11 cellular contexts compared by ENCODE assay signal in the genomic region with DNA sequence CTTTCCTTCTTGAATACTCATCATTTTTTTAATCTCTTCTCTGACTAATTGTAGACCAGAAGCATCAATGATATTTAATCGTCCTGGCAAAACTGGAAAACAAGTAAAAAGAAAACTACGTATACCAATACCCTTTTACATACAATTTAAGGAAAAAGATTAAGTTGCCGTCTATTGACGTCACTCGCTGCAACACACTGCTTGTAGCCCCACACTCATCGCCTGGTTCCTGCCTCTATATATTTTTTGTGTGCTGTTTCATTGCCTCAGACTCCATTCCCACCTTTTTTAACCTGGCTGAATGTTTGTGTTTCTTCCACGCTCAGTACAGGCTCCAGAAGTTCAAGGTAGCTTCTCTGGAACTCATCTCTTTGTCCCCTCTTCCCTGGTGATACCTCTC.
"Had no signal": no experiment of that assay in that cellular context is flagged by ENCODE, and none has a peak within 500 bp of the region (broad histone marks: within the 10 kb centered on the region; RNA-seq: fewer than 3 reads in every experiment).

No MANE protein-coding gene starts in this region.

- H3K9ac ChIP-seq: GM23248 had no signal

- H3K4me1 ChIP-seq: HAP-1 had no signal

- H3K4me2 ChIP-seq: GM23338 had no signal

- H3K27ac ChIP-seq: GM23248 had no signal

- H3K4me3 ChIP-seq: GM23248, GM23338, HAP-1 had no signal

- DNase-seq: GM23248, GOT3, H7, H9, HCEC 1CT, HFFc6 had no signal

- FAIRE-seq: H1, H54 had no signal

- H3K36me3 ChIP-seq: HAP-1 had no signal

- ATAC-seq: GM23338, HCT116 had no signal

- H2AFZ ChIP-seq: GM23248, GM23338 had no signal

- H3K9me3 ChIP-seq: HAP-1 had no signal
